In the genomic region with DNA sequence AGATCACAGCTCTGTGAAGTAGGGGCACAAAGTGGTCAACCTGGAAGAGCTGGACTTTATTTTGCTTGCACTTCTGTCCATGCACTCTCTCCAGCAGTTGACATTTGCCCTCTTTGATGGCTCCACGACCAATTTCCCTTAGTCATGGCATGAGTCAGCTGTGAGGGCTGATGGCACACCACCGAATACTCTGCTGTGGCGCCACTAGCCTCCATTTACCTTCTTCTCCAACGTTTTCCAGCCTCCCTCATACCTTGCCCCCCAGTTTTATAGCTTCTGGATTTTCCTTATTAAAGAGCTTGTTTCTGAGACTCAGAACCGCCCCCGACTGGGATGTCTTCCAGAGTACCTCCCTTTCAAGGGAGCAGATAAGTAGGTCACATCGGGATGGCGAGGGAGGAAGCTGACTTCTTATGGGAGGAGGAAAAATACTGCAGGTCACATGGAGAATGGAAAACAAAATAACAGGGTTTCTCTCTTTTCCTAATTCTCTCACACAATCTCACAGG, we compare ENCODE assay signal across 10 cellular contexts. TPM values are rescaled to one million over a fixed set of nuclear protein-coding genes. Genes with fewer than 3 reads are reported as not detected.
DNase-seq lines count a peak whose midpoint lies in the region; FAIRE-seq and TF ChIP-seq lines count a peak whose summit lies in the region.
"Had no signal": no experiment of that assay in that cellular context is flagged by ENCODE, and none has a peak within 500 bp of the region (broad histone marks: within the 10 kb centered on the region; RNA-seq: fewer than 3 reads in every experiment).

No MANE protein-coding gene starts in this region.

- in situ Hi-C loops in astrocyte of the spinal cord (cut with HindIII; ENCODE audit: low sequenced_read_pairs) = no loop called here

- H3K27me3 ChIP-seq in skeletal muscle satellite cell (ENCODE audit: control insufficient read depth, insufficient read depth, low read length) = no peaks in the 10 kb centered on the region

- DNase-seq in H54 (ENCODE audit: insufficient read length, low spot score) = peak; percentile 73
- peak; percentile 53 for DNase-seq in astrocyte of the spinal cord (ENCODE audit: low read depth, low spot score)
- peak; percentile 59 for DNase-seq in iris pigment epithelial cell (ENCODE audit: low read depth)
- no peak for DNase-seq in medulla oblongata (ENCODE audit: extremely low spot score)
- no peak for DNase-seq in ureter (ENCODE audit: low spot score)
- no peak for DNase-seq in NCI-H510A treated with DMSO at 0.1 percent for 48 hours (lab: John Stamatoyannopoulos, UW)
- DNase-seq in NCI-H2081 (lab: John Stamatoyannopoulos, UW) = no peak
- DNase-seq: activated CD4-positive, CD25-positive, alpha-beta regulatory T cell had no signal

- peak overlapping the region; percentile 4 for H3K9ac ChIP-seq in skeletal muscle satellite cell (ENCODE audit: low read depth, low read length)

- no peak for TF ChIP-seq POLR2A in H54 (IDR thresholded peaks at IDR 0.05; ENCODE audit: low read depth, low read length)

- no peak for TF ChIP-seq CTCF in astrocyte of the spinal cord (IDR thresholded peaks at IDR 0.05; ENCODE audit: low read depth, low read length)

- no peaks in the 10 kb centered on the region for H3K9me3 ChIP-seq in skeletal muscle satellite cell (replicated peaks; ENCODE audit: low read length)

- H3K4me2 ChIP-seq in skeletal muscle satellite cell (ENCODE audit: low read length) = peak overlapping the region; percentile 46

- no peaks in the 10 kb centered on the region for H3K36me3 ChIP-seq in skeletal muscle satellite cell (ENCODE audit: insufficient read depth, low read length)

- peaks cover 43% of the 10 kb centered on the region for H3K4me1 ChIP-seq in skeletal muscle satellite cell (ENCODE audit: control insufficient read depth, insufficient read depth, low read length)

- FAIRE-seq in H54 (lab: Jason Lieb, UNC) = peak; percentile 53
- FAIRE-seq: GM12891 had no signal

- H3K4me3 ChIP-seq in astrocyte of the spinal cord (ENCODE audit: low read depth, low read length) = no peak overlapping the region
- peak overlapping the region; percentile 40 for H3K4me3 ChIP-seq in skeletal muscle satellite cell (ENCODE audit: low read length)

RNA-seq across cellular contexts. Expression of a gene that starts 17.6 kb away (rescaled TPM):
- 1.3 and 2.2 TPM in 2 replicates for total RNA-seq in skeletal muscle satellite cell (2012; rRNA removed)
- 4.9 TPM for total RNA-seq in ureter

Comparison
In these comparisons a context has a peak if more than half of its experiments do, and no peak if none do; other contexts are left out.
1. DNase-seq: peak in H54 (single experiment), astrocyte of the spinal cord (single experiment) and iris pigment epithelial cell (single experiment); none in medulla oblongata (single experiment), ureter (single experiment), NCI-H510A treated with DMSO at 0.1 percent for 48 hours (single experiment) and NCI-H2081 (0 of 2).